Comparison of ENCODE assay signal across 8 cellular contexts in genomic region chr19:49680473-49681351, GRCh38. TPM values are rescaled to one million over a fixed set of nuclear protein-coding genes. Genes with fewer than 3 reads are reported as not detected.
A peak's percentile ranks its signal among the peaks of the same experiment; 100 is the strongest.
DNase-seq lines count a peak whose midpoint lies in the region; ATAC-seq and TF ChIP-seq lines count a peak whose summit lies in the region.

No MANE protein-coding gene starts in this region.

- WGBS in aorta, 2 donors, result 30 to 32% methylated on average over 40 of the region's 40 CpGs

- peak overlapping the region; percentile 86 for H3K27ac ChIP-seq in angular gyrus (ENCODE audit: low read depth, low read length)
- H3K27ac ChIP-seq in right atrium auricular region, result peak overlapping the region; percentile 98
- no peak overlapping the region for H3K27ac ChIP-seq in aorta (ENCODE audit: low read depth in 1 of 2, low read length in 2 of 2)

- peak overlapping the region in 1 of 2 donors; percentile 26 for H3K4me3 ChIP-seq in right atrium auricular region
- peak overlapping the region; percentile 13 for H3K4me3 ChIP-seq in retinal pigment epithelial cell (ENCODE audit: low read length)
- H3K4me3 ChIP-seq in aorta (ENCODE audit: low read length in 2 of 2), result no peak overlapping the region

- peak; percentile 100 for TF ChIP-seq CTCF in GM12872 (IDR thresholded peaks at IDR 0.05; ENCODE audit: insufficient read depth, low read depth, low read length)
- TF ChIP-seq CTCF in right atrium auricular region (IDR thresholded peaks at IDR 0.05), result peak; percentile 100
- peak; percentile 99 for TF ChIP-seq CTCF in retinal pigment epithelial cell (conservative IDR thresholded peaks at IDR 0.05; ENCODE audit: low read depth, low read length)

- no peaks in the 10 kb centered on the region for H3K9me3 ChIP-seq in right atrium auricular region
- H3K9me3 ChIP-seq in aorta (ENCODE audit: control insufficient read depth, low read length), result no peaks in the 10 kb centered on the region

- intact Hi-C loops in aorta (cut with DNase I), result loop anchor here in 1 of 2 donors (10.0 kb wide), 1 partner anchor 74 kb away; no protein-coding TSS in a partner anchor

- H3K36me3 ChIP-seq in right atrium auricular region, result peaks cover 48% of the 10 kb centered on the region
- peaks cover 0 to 5% of the 10 kb centered on the region in 2 donors for H3K36me3 ChIP-seq in aorta (ENCODE audit: control insufficient read depth in 1 of 2, insufficient read depth in 2 of 2, low read length in 1 of 2)

- no peaks in the 10 kb centered on the region for H3K27me3 ChIP-seq in right atrium auricular region
- no peaks in the 10 kb centered on the region for H3K27me3 ChIP-seq in aorta (ENCODE audit: control insufficient read depth in 1 of 2, insufficient read depth in 2 of 2, low read length in 1 of 2)

- DNase-seq in NCI-H1694 (lab: John Stamatoyannopoulos, UW) (peak; percentile 92), T-helper 22 cell (ENCODE audit: low read depth) (peak; percentile 79), right atrium auricular region (ENCODE audit: low spot score) (peak; percentile 83), retinal pigment epithelial cell (ENCODE audit: low read depth) (no peak), aorta (peak; percentile 92 to 98)

- ATAC-seq in aorta (ENCODE audit: low FRiP score) (peak; percentile 39), HG02970 (IDR thresholded peaks at IDR 0.05; ENCODE audit: low FRiP score, unreplicated experiment) (no peak)

- H3K4me1 ChIP-seq in right atrium auricular region (peaks cover 0 to 64% of the 10 kb centered on the region in 2 donors), aorta (ENCODE audit: control insufficient read depth in 1 of 2, insufficient read depth in 2 of 2, low read length in 2 of 2) (no peaks in the 10 kb centered on the region)

RNA-seq across cellular contexts. Expression of gene PRMT1, which starts 3.6 kb away (rescaled TPM):
- total RNA-seq in right atrium auricular region, result 100 to 1,000 TPM; 187 to 192 TPM
- 10 to 100 TPM; 76.5 to 88.3 TPM for total RNA-seq in aorta
- 100 to 1,000 TPM in 1 of 2 donors, 10 to 100 TPM in 1; 68.5 to 110 TPM for polyA plus RNA-seq in aorta

RNA-seq across cellular contexts. Expression of gene ADM5, which starts 8.7 kb away (rescaled TPM):
- total RNA-seq in right atrium auricular region (under 1 TPM in 1 of 2 donors, not detected in 1; 0.43 TPM), aorta (1 to 10 TPM in 1 of 2 donors, under 1 TPM in 1; 0.94 to 4.8 TPM)
- under 1 TPM; 0.13 to 0.63 TPM for polyA plus RNA-seq in aorta

RNA-seq across cellular contexts. Expression of gene CPT1C, which starts 10.2 kb away (rescaled TPM):
- total RNA-seq in right atrium auricular region, result 1 to 10 TPM; 1.2 to 2.8 TPM
- total RNA-seq in aorta, result 10 to 100 TPM in 1 of 2 donors, 1 to 10 TPM in 1; 6.5 to 24.4 TPM
- 1 to 10 TPM; 1.9 to 5.7 TPM for polyA plus RNA-seq in aorta

RNA-seq across cellular contexts. Expression of gene BCL2L12, which starts 15.0 kb away (rescaled TPM):
- total RNA-seq in right atrium auricular region (1 to 10 TPM; 5.7 to 6.5 TPM), aorta (10 to 100 TPM in 1 of 2 donors, 1 to 10 TPM in 1; 9.9 to 14.0 TPM)
- 10 to 100 TPM in 1 of 2 donors, 1 to 10 TPM in 1; 5.8 to 16.4 TPM for polyA plus RNA-seq in aorta

RNA-seq across cellular contexts. Expression of gene IRF3, which starts 15.1 kb away (rescaled TPM):
- total RNA-seq in right atrium auricular region (10 to 100 TPM; 33.2 to 34.0 TPM), aorta (10 to 100 TPM; 53.7 to 82.7 TPM)
- 100 to 1,000 TPM in 1 of 2 donors, 10 to 100 TPM in 1; 37.8 to 278 TPM for polyA plus RNA-seq in aorta

Comparison
In these comparisons a context has a peak if more than half of its experiments do, and no peak if none do; other contexts are left out.
1. H3K27ac ChIP-seq: peak in angular gyrus (single experiment) and right atrium auricular region (2 of 2); none in aorta (0 of 2).
2. Peak in every context shown above with its lines, with median percentiles within 50 percentile points of each other: CTCF ChIP-seq.